11 cellular contexts compared by ENCODE assay signal in the genomic region with DNA sequence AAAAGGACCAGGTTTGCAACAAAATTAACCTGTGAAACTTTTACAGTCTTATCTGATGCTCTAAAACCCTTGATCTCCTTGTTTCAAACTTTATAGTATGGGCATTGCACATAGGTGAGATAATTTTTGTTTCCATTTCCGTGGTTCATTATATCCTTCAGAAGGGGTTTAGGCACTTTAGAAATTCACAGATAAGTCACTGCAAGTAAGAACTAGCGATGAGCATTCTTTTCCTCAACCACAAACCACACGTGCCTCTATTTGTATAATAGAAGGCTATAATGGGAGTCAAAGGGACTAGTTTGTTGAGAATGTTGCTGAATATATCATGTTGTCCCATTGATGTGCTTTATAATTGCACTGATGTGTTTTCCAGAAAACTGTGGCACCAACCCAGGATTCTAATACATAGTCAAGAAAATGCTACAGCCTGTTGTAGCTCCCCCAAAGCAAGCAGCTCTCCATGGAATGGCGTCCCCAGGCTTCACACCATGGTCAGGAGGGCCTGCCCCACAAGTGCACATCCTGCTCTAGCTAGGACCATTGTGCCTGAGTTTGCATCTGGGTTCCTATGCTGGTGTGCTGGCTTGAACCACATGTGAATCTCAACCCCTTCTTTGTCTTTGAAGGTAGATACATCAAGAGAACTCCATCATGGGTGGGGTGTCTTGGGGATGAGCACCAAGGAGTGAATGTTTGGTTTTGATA. TPM values are rescaled to one million over a fixed set of nuclear protein-coding genes. Genes with fewer than 3 reads are reported as not detected.
DNase-seq lines count a peak whose midpoint lies in the region; ATAC-seq and TF ChIP-seq lines count a peak whose summit lies in the region.
"Had no signal": no experiment of that assay in that cellular context is flagged by ENCODE, and none has a peak within 500 bp of the region (broad histone marks: within the 10 kb centered on the region; RNA-seq: fewer than 3 reads in every experiment).

No MANE protein-coding gene starts in this region.

- H3K36me3 ChIP-seq in IMR-90 (ENCODE audit: control insufficient read depth, insufficient read depth, low read length) (peaks cover 5% of the 10 kb centered on the region; the same call in 1 of the 2 replicates), Caco-2 (ENCODE audit: control insufficient read depth, insufficient read depth, low read length) (no peaks in the 10 kb centered on the region)

- POLR2A ChIA-PET in IMR-90 (lab: Charles Lee; ENCODE audit: unreplicated experiment) (no interaction called here), Caco-2 (lab: Charles Lee) (no interaction called here)
- POLR2A ChIA-PET in activated naive CD8-positive, alpha-beta T cell treated with anti-CD3 and anti-CD28 coated beads, Interleukin-2, amount 10 ng/mL, durations not matched to agents 7 days and 5 days (lab: Charles Lee), result no interaction called here

- no peak overlapping the region for H4K5ac ChIP-seq in IMR-90 (ENCODE audit: low read depth, low read length)

- H3K4me3 ChIP-seq in AG10803 (ENCODE audit: low read length) (no peak overlapping the region), IMR-90 (ENCODE audit: insufficient read depth, low read depth, low read length) (no peak overlapping the region), Caco-2 (ENCODE audit: low read depth, low read length) (no peak overlapping the region)

- TF ChIP-seq CTCF in AG10803 (conservative IDR thresholded peaks at IDR 0.05; ENCODE audit: low read length) (no peak), IMR-90 (conservative IDR thresholded peaks at IDR 0.05; ENCODE audit: low read depth, low read length) (no peak), Caco-2 (IDR thresholded peaks at IDR 0.05; ENCODE audit: insufficient read depth in 1 of 2, low read depth in 1 of 2, low read length in 1 of 2, severe bottlenecking in 1 of 2, unreplicated experiment in 1 of 2) (no peak)

- H4K20me1 ChIP-seq in IMR-90 (ENCODE audit: insufficient read depth, low read length), result peaks cover 4% of the 10 kb centered on the region; the same call in 1 of the 2 replicates

- H3K56ac ChIP-seq in IMR-90 (ENCODE audit: extremely low read depth, insufficient read depth, low read length), result no peak overlapping the region

- H2BK120ac ChIP-seq in IMR-90 (ENCODE audit: low read depth, low read length), result no peak overlapping the region

- H3K18ac ChIP-seq in IMR-90 (ENCODE audit: low read depth, low read length), result no peak overlapping the region

- ATAC-seq in IMR-90 (ENCODE audit: low read depth) (peak; percentile 72), left colon (peak; percentile 32)
- peak; percentile 47 for ATAC-seq in activated naive CD8-positive, alpha-beta T cell treated with anti-CD3 and anti-CD28 coated beads, Interleukin-2, amount 10 ng/mL, durations not matched to agents 7 days and 5 days (ENCODE audit: low read depth)

- H4K8ac ChIP-seq in IMR-90 (ENCODE audit: low read depth in 2 of 2, low read length in 2 of 2), result no peak overlapping the region

- TF ChIP-seq POLR2A in IMR-90 (IDR thresholded peaks at IDR 0.05; ENCODE audit: low read depth, low read length), result no peak

- peaks cover 6% of the 10 kb centered on the region for H3K4me1 Mint-ChIP-seq in activated naive CD8-positive, alpha-beta T cell treated with anti-CD3 and anti-CD28 coated beads, Interleukin-2, amount 10 ng/mL, durations not matched to agents 7 days and 5 days
- peaks cover 8% of the 10 kb centered on the region for H3K4me1 Mint-ChIP-seq in Caco-2 (ENCODE audit: low read depth, unreplicated experiment)

- no CpG with 5 or more reads among the region's 4 CpGs for WGBS in IMR-90 (ENCODE audit: extremely low coverage in 2 of 2, insufficient read length in 1 of 2), 2 experiments

- H3K27me3 ChIP-seq in IMR-90 (ENCODE audit: control insufficient read depth, insufficient read depth, low read length) (no peaks in the 10 kb centered on the region), Caco-2 (replicated peaks; ENCODE audit: control insufficient read depth, insufficient read depth, low read length) (no peaks in the 10 kb centered on the region)

- H3K27ac ChIP-seq in IMR-90 (ENCODE audit: insufficient read depth, low read length) (no peak overlapping the region), caudate nucleus (ENCODE audit: low read depth, low read length) (no peak overlapping the region)
- H3K27ac ChIP-seq: C4-2B had no signal

- H3K9me1 ChIP-seq in IMR-90 (ENCODE audit: insufficient read depth, low read length), result peaks cover 8% of the 10 kb centered on the region; the same call in 1 of the 2 replicates

- H3K9ac ChIP-seq in IMR-90 (ENCODE audit: low read depth, low read length), result no peak overlapping the region

- H3K23ac ChIP-seq in IMR-90 (ENCODE audit: low read depth, low read length), result no peak overlapping the region

- H2BK5ac ChIP-seq in IMR-90 (ENCODE audit: low read depth, low read length, poor library complexity, severe bottlenecking), result no peak overlapping the region

- H2BK20ac ChIP-seq in IMR-90 (ENCODE audit: low read depth, low read length), result no peak overlapping the region

- peaks cover 3% of the 10 kb centered on the region for H3K27me3 Mint-ChIP-seq in activated naive CD8-positive, alpha-beta T cell treated with anti-CD3 and anti-CD28 coated beads, Interleukin-2, amount 10 ng/mL, durations not matched to agents 7 days and 5 days
- H3K27me3 Mint-ChIP-seq in Caco-2 (ENCODE audit: insufficient read depth, unreplicated experiment), result no peaks in the 10 kb centered on the region

- no peak overlapping the region for H2AK5ac ChIP-seq in IMR-90 (ENCODE audit: low read depth, low read length)

- BruUV-seq in IMR-90 (replicated peaks; lab: Mats Ljungman, UMichigan) (no TSS peak), Caco-2 (replicated peaks; lab: Mats Ljungman, UMichigan) (no TSS peak)

- in situ Hi-C loops in IMR-90 (cut with MboI; ENCODE audit: low sequenced_read_pairs), result no loop called here

- H3K36me3 Mint-ChIP-seq in activated naive CD8-positive, alpha-beta T cell treated with anti-CD3 and anti-CD28 coated beads, Interleukin-2, amount 10 ng/mL, durations not matched to agents 7 days and 5 days, result no peaks in the 10 kb centered on the region
- no peaks in the 10 kb centered on the region for H3K36me3 Mint-ChIP-seq in Caco-2 (ENCODE audit: insufficient read depth, unreplicated experiment)

- H3K79me1 ChIP-seq in IMR-90 (ENCODE audit: low read depth in 1 of 2, low read length in 2 of 2), result peaks cover 0 to 8% of the 10 kb centered on the region in 2 experiments; a peak in 3 of 4 replicates

- H3K9me3 Mint-ChIP-seq in activated naive CD8-positive, alpha-beta T cell treated with anti-CD3 and anti-CD28 coated beads, Interleukin-2, amount 10 ng/mL, durations not matched to agents 7 days and 5 days, result no peaks in the 10 kb centered on the region
- H3K9me3 Mint-ChIP-seq in Caco-2 (ENCODE audit: unreplicated experiment), result no peaks in the 10 kb centered on the region

- H3K9me3 ChIP-seq in IMR-90 (ENCODE audit: control insufficient read depth, insufficient read depth, low read length), result no peaks in the 10 kb centered on the region
- H3K9me3 ChIP-seq in Caco-2, result no peaks in the 10 kb centered on the region

- H3K4me2 ChIP-seq in IMR-90 (ENCODE audit: low read depth, low read length), result no peak overlapping the region

- no peak overlapping the region for H2AK9ac ChIP-seq in IMR-90 (replicated peaks; ENCODE audit: low read depth, low read length, poor library complexity)

- CTCF ChIA-PET in IMR-90 (lab: Yijun Ruan, JAX), result no interaction called here
- CTCF ChIA-PET in Caco-2 (lab: Charles Lee), result no interaction called here

- H3K4me1 ChIP-seq in IMR-90 (ENCODE audit: control insufficient read depth, insufficient read depth, low read length), result no peaks in the 10 kb centered on the region; the same call in 1 of the 2 replicates
- H3K4me1 ChIP-seq in Caco-2, result no peaks in the 10 kb centered on the region

- H2BK15ac ChIP-seq in IMR-90 (ENCODE audit: low read depth, low read length), result no peak overlapping the region

- dilution Hi-C loops in IMR-90 (cut with HindIII; ENCODE audit: low sequenced_read_pairs, unreplicated experiment), result no loop called here

- no peak overlapping the region for H3K4ac ChIP-seq in IMR-90 (ENCODE audit: low read depth, low read length)

- no peak overlapping the region for H3K4me3 Mint-ChIP-seq in activated naive CD8-positive, alpha-beta T cell treated with anti-CD3 and anti-CD28 coated beads, Interleukin-2, amount 10 ng/mL, durations not matched to agents 7 days and 5 days
- no peak overlapping the region for H3K4me3 Mint-ChIP-seq in Caco-2 (ENCODE audit: unreplicated experiment)

- H3K14ac ChIP-seq in IMR-90 (replicated peaks; ENCODE audit: low read depth, low read length), result no peak overlapping the region; the same call in 1 of the 2 replicates

- TF ChIP-seq RAD21 in IMR-90 (IDR thresholded peaks at IDR 0.05; ENCODE audit: low read length), result no peak

- intact Hi-C loops in IMR-90 (cut with micrococcal nuclease), result no loop called here
- intact Hi-C loops in left colon (cut with DNase I, micrococcal nuclease), result no loop called here
- intact Hi-C loops in Caco-2 (cut with micrococcal nuclease; ENCODE audit: unreplicated experiment), result no loop called here

- peak; percentile 33 for DNase-seq in AG10803 (ENCODE audit: low read depth)
- DNase-seq in IMR-90, result peak; percentile 45
- DNase-seq in activated naive CD8-positive, alpha-beta T cell treated with anti-CD3 and anti-CD28 coated beads, Interleukin-2, amount 10 ng/mL, durations not matched to agents 7 days and 5 days, result no peak
- no peak for DNase-seq in left colon
- DNase-seq in NCI-H226, result no peak
- DNase-seq in Kasumi-1 (lab: John Stamatoyannopoulos, UW), result no peak
- DNase-seq in Caco-2, result no peak
- DNase-seq in caudate nucleus (lab: John Stamatoyannopoulos, UW), result no peak
- DNase-seq: anterior cingulate cortex, OCI-M1 had no signal

- H2AFZ ChIP-seq in IMR-90 (replicated peaks; ENCODE audit: low read length, poor library complexity), result no peak overlapping the region

- no peak overlapping the region for H4K91ac ChIP-seq in IMR-90 (ENCODE audit: insufficient read depth, low read depth, low read length)

- H3K27ac Mint-ChIP-seq in activated naive CD8-positive, alpha-beta T cell treated with anti-CD3 and anti-CD28 coated beads, Interleukin-2, amount 10 ng/mL, durations not matched to agents 7 days and 5 days, result no peak overlapping the region
- H3K27ac Mint-ChIP-seq in Caco-2 (ENCODE audit: unreplicated experiment), result no peak overlapping the region

RNA-seq across cellular contexts. Expression of gene ATXN7L1, which starts 14.0 kb away (rescaled TPM):
- 4.3 and 4.7 TPM in 2 replicates for total RNA-seq in IMR-90 (2012; rRNA removed)
- 3.2 and 3.5 TPM in 2 replicates for polyA plus RNA-seq in IMR-90 (2012; rRNA removed)
- polyA plus RNA-seq in IMR-90 (2012; cell fraction: cytosol; rRNA removed), result 1.3 and 1.8 TPM in 2 replicates
- 3.4 and 6.4 TPM in 2 replicates for polyA plus RNA-seq in IMR-90 (2012; cell fraction: nucleus; rRNA removed; ENCODE audit: low replicate concordance)
- 10 to 100 TPM; 15.2 to 17.0 TPM for total RNA-seq in activated naive CD8-positive, alpha-beta T cell treated with anti-CD3 and anti-CD28 coated beads, Interleukin-2, amount 10 ng/mL, durations not matched to agents 7 days and 5 days
- total RNA-seq in left colon, result 10 to 100 TPM; 19.6 to 22.1 TPM
- total RNA-seq in Caco-2 (2022), result 14.1 and 18.2 TPM in 2 replicates

Comparison
In these comparisons a context has a peak if more than half of its experiments do, and no peak if none do; other contexts are left out.
1. DNase-seq: peak in AG10803 (single experiment) and IMR-90 (single experiment); none in activated naive CD8-positive, alpha-beta T cell treated with anti-CD3 and anti-CD28 coated beads, Interleukin-2, amount 10 ng/mL, durations not matched to agents 7 days and 5 days (single experiment), left colon (0 of 2), NCI-H226 (single experiment), Kasumi-1 (0 of 2), Caco-2 (0 of 2) and caudate nucleus (0 of 61).
2. Peak in every context shown above with its lines, with median percentiles within 50 percentile points of each other: ATAC-seq.